In genomic region chr11:104876838-104877500, GRCh38 we compare ENCODE assay signal across 11 cellular contexts. TPM values are rescaled to one million over a fixed set of nuclear protein-coding genes. Genes with fewer than 3 reads are reported as not detected.
DNase-seq lines count a peak whose midpoint lies in the region; ATAC-seq, FAIRE-seq and TF ChIP-seq lines count a peak whose summit lies in the region.
"Had no signal": no experiment of that assay in that cellular context is flagged by ENCODE, and none has a peak within 500 bp of the region (broad histone marks: within the 10 kb centered on the region; RNA-seq: fewer than 3 reads in every experiment).

No MANE protein-coding gene starts in this region.

- peaks cover 45 to 59% of the 10 kb centered on the region in 2 donors for H3K4me1 Mint-ChIP-seq in immature natural killer cell

- peaks cover 0 to 2% (median 0%) of the 10 kb centered on the region in 6 donors for H3K9me3 Mint-ChIP-seq in immature natural killer cell

- DNase-seq in GM18507 (ENCODE audit: extremely low spot score, insufficient read length, low read depth), result no peak
- peak; percentile 5 for DNase-seq in GM20000 (ENCODE audit: low spot score)
- peak; percentile 34 to 48 (median 47) for DNase-seq in immature natural killer cell
- DNase-seq in DMS79 (lab: John Stamatoyannopoulos, UW), result no peak
- no peak for DNase-seq in EL
- DNase-seq: activated effector memory CD4-positive, alpha-beta T cell treated with Interleukin-2 at 50 U/mL for 16 hours; NCI-H1436 treated with DMSO at 0.1 percent for 48 hours; SIG-M5 had no signal

- H3K4me3 Mint-ChIP-seq in immature natural killer cell, result peak overlapping the region; percentile 63 to 85 (median 78)

- peak; percentile 49 for FAIRE-seq in GM18507 (lab: Jason Lieb, UNC)
- FAIRE-seq: endometrium had no signal

- H3K36me3 Mint-ChIP-seq in immature natural killer cell, result peaks cover 4 to 7% (median 4%) of the 10 kb centered on the region in 3 donors

- ATAC-seq in HG03520 (IDR thresholded peaks at IDR 0.05; ENCODE audit: unreplicated experiment) (peak; percentile 54), GM19023 (IDR thresholded peaks at IDR 0.05; ENCODE audit: unreplicated experiment) (no peak)

- H3K27me3 Mint-ChIP-seq in immature natural killer cell (ENCODE audit: low read depth in 3 of 3), result no peaks in the 10 kb centered on the region

- peak overlapping the region; percentile 87 to 95 (median 92) for H3K27ac Mint-ChIP-seq in immature natural killer cell

- TF ChIP-seq CTCF in GM20000 (IDR thresholded peaks at IDR 0.05; ENCODE audit: extremely low read depth, missing control alignments), result no peak

RNA-seq across cellular contexts. Expression of gene CASP12, which starts 21.3 kb away (rescaled TPM):
- polyA plus RNA-seq in immature natural killer cell, result not detected

Comparison
In these comparisons a context has a peak if more than half of its experiments do, and no peak if none do; other contexts are left out.
1. DNase-seq: peak in GM20000 (single experiment) and immature natural killer cell (3 of 3); none in GM18507 (single experiment), DMS79 (single experiment) and EL (single experiment).